Comparison of ENCODE assay signal across 8 cellular contexts in the genomic region with DNA sequence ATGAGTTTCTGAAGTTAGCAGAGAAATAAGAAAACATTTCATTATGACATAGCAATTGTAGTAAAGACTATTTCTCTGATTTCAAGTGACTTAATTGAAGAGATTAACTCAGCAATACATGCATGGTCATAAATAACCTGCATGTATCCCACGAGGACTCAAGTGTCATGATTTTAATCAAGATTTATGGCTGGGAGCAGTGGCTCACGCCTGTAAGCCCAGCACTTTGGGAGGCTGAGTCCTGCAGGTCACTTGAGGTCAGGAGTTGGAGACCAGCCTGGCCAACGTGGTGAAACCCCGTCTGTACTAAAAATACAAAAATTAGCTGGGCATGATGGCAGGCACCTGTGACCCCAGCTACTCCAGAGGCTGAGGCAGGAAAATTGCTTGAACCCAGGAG.
A peak's percentile ranks its signal among the peaks of the same experiment; 100 is the strongest.
DNase-seq lines count a peak whose midpoint lies in the region; ATAC-seq, FAIRE-seq and TF ChIP-seq lines count a peak whose summit lies in the region.
"Not testable (repeated sequence)": the region's sequence is repeated elsewhere in the genome, so short reads cannot be mapped to it uniquely, and the experiment has no call there.

No MANE protein-coding gene starts in this region.

- TF ChIP-seq RAD21 in A549 (conservative IDR thresholded peaks at IDR 0.05 in 1 of 2, IDR thresholded peaks at IDR 0.05 in 1 of 2), result not testable (repeated sequence)

- POLR2A ChIA-PET in A549 (lab: Yijun Ruan, JAX); HEK293T (lab: Yijun Ruan, JAX): not testable (repeated sequence)

- not testable (repeated sequence) for ATAC-seq in A549

- peak overlapping the region; percentile 30 for H3K4me2 ChIP-seq in A549

- WGBS in A549 (ENCODE audit: missing lambda C conversion rate), result 41% methylated on average over 4 of the region's 4 CpGs

- not testable (repeated sequence) for DNase-seq in A549 (ENCODE audit: low read depth in 1 of 2, low spot score in 1 of 2); HEK293T (ENCODE audit: extremely low spot score)
- peak; percentile 14 for DNase-seq in NCI-H1436 (lab: John Stamatoyannopoulos, UW)
- peak; percentile 41 for DNase-seq in NCI-H82 (lab: John Stamatoyannopoulos, UW)
- peak; percentile 62 for DNase-seq in SK-N-DZ (ENCODE audit: low spot score)
- peak; percentile 84 for DNase-seq in WERI-Rb-1
- peak; percentile 7 for DNase-seq in activated CD4-positive, alpha-beta T cell treated with anti-CD3 and anti-CD28 coated beads, Interleukin-2, amount 10 ng/mL, durations not matched to agents 24 days and 14 days
- peak; percentile 4 for DNase-seq in nephron progenitor cell

- H3K27me3 Mint-ChIP-seq in activated CD4-positive, alpha-beta T cell treated with anti-CD3 and anti-CD28 coated beads, Interleukin-2, amount 10 ng/mL, durations not matched to agents 24 days and 14 days; nephron progenitor cell (ENCODE audit: low read depth, poor library complexity): not testable (repeated sequence)

- not testable (repeated sequence) for H3K4me1 Mint-ChIP-seq in activated CD4-positive, alpha-beta T cell treated with anti-CD3 and anti-CD28 coated beads, Interleukin-2, amount 10 ng/mL, durations not matched to agents 24 days and 14 days; nephron progenitor cell

- not testable (repeated sequence) for H3K36me3 ChIP-seq in WERI-Rb-1

- CTCF ChIA-PET in A549 (lab: Yijun Ruan, JAX) (interaction anchor here (1.6 kb wide), 1 partner anchor 11 kb away, joined by 3 read pairs; no protein-coding TSS in a partner anchor), HEK293T (lab: Yijun Ruan, JAX) (interaction anchor here (0.6 kb wide), 1 partner anchor 377 kb away, joined by 3 read pairs; no protein-coding TSS in a partner anchor)

- H3K27ac Mint-ChIP-seq in activated CD4-positive, alpha-beta T cell treated with anti-CD3 and anti-CD28 coated beads, Interleukin-2, amount 10 ng/mL, durations not matched to agents 24 days and 14 days; nephron progenitor cell: not testable (repeated sequence)

- FAIRE-seq in A549 (lab: Jason Lieb, UNC), result not testable (repeated sequence)

- H3K27ac ChIP-seq in A549, result peak overlapping the region; percentile 32 to 39; a peak in 3 of 6 replicates
- not testable (repeated sequence) for H3K27ac ChIP-seq in WERI-Rb-1

- not testable (repeated sequence) for TF ChIP-seq POLR2A in A549 (IDR thresholded peaks at IDR 0.05; ENCODE audit: low read length)

- not testable (repeated sequence) for H3K4me3 Mint-ChIP-seq in activated CD4-positive, alpha-beta T cell treated with anti-CD3 and anti-CD28 coated beads, Interleukin-2, amount 10 ng/mL, durations not matched to agents 24 days and 14 days; nephron progenitor cell

- not testable (repeated sequence) for H3K27me3 ChIP-seq in WERI-Rb-1 (ENCODE audit: insufficient read depth, low read depth, severe bottlenecking)

- not testable (repeated sequence) for H3K36me3 Mint-ChIP-seq in activated CD4-positive, alpha-beta T cell treated with anti-CD3 and anti-CD28 coated beads, Interleukin-2, amount 10 ng/mL, durations not matched to agents 24 days and 14 days (ENCODE audit: low read depth); nephron progenitor cell (ENCODE audit: low read depth)

- TF ChIP-seq EP300 in A549 (IDR thresholded peaks at IDR 0.05), result not testable (repeated sequence)

- H3K9me3 ChIP-seq in A549; WERI-Rb-1 (ENCODE audit: severe bottlenecking): not testable (repeated sequence)

- not testable (repeated sequence) for TF ChIP-seq CTCF in A549 (IDR thresholded peaks at IDR 0.05); WERI-Rb-1 (IDR thresholded peaks at IDR 0.05; ENCODE audit: low read depth, low read length); nephron progenitor cell (IDR thresholded peaks at IDR 0.05)

- H3K4me1 ChIP-seq in A549, result peaks cover 15% of the 10 kb centered on the region

- not testable (repeated sequence) for H3K9me3 Mint-ChIP-seq in activated CD4-positive, alpha-beta T cell treated with anti-CD3 and anti-CD28 coated beads, Interleukin-2, amount 10 ng/mL, durations not matched to agents 24 days and 14 days; nephron progenitor cell

- H3K4me3 ChIP-seq in A549; WERI-Rb-1 (ENCODE audit: low read depth, low read length): not testable (repeated sequence)

- intact Hi-C loops in activated CD4-positive, alpha-beta T cell treated with anti-CD3 and anti-CD28 coated beads, Interleukin-2, amount 10 ng/mL, durations not matched to agents 24 days and 14 days (cut with micrococcal nuclease), result not testable (repeated sequence)

TF ChIP-seq in HEK293T, 16 proteins besides CTCF, POLR2A, EP300 and RAD21:
- TF ChIP-seq, protein P1, sequence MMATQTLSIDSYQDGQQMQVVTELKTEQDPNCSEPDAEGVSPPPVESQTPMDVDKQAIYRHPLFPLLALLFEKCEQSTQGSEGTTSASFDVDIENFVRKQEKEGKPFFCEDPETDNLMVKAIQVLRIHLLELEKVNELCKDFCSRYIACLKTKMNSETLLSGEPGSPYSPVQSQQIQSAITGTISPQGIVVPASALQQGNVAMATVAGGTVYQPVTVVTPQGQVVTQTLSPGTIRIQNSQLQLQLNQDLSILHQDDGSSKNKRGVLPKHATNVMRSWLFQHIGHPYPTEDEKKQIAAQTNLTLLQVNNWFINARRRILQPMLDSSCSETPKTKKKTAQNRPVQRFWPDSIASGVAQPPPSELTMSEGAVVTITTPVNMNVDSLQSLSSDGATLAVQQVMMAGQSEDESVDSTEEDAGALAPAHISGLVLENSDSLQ (IDR thresholded peaks at IDR 0.05), result 0 out of 2 replicates have a peak, but pooled peaks have one; percentile 7
TF ChIP-seq in HEK293T: peak in this region for 1; not testable (repeated sequence) for 15.
